In the genomic region with DNA sequence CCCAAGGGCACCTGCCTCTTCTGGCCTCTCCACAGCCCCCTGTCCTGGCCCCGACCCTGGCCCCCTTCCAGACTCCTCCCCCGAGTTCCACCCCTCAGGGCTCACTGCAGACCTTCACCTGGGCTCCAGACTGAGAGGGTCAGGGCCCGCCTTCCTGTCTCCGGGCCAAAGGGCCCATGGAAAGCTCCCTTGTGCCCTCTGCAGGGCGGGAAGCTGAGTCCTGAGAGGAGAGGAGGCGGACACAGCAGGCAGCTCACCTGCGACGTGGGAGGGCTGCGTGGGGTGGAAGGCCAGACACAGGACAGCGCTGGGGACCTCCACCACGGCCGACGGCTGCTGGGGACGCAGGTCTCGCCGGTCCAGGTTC, we compare ENCODE assay signal across 8 cellular contexts. TPM values are rescaled to one million over a fixed set of nuclear protein-coding genes. Genes with fewer than 3 reads are reported as not detected.
A peak's percentile ranks its signal among the peaks of the same experiment; 100 is the strongest.
DNase-seq lines count a peak whose midpoint lies in the region; ATAC-seq, FAIRE-seq and TF ChIP-seq lines count a peak whose summit lies in the region.

No MANE protein-coding gene starts in this region.

- ATAC-seq in HG03378 (IDR thresholded peaks at IDR 0.05; ENCODE audit: unreplicated experiment) = no peak

- DNase-seq in kidney epithelial cell (ENCODE audit: low read depth) (no peak), tibial artery (peak in 1 of 2 donors; percentile 78), HEK293T (ENCODE audit: extremely low spot score) (no peak), GM19239 (ENCODE audit: insufficient read length, low spot score) (no peak)
- no peak for DNase-seq in activated CD8-positive, alpha-beta memory T cell treated with anti-CD3 and anti-CD28 coated beads, Interleukin-2, amount 50 U/mL, for 4 hours

- H3K4me1 ChIP-seq in HUES64 (ENCODE audit: insufficient read depth, low read length) = peaks cover 8% of the 10 kb centered on the region
- peaks cover 0 to 43% (median 26%) of the 10 kb centered on the region in 4 donors for H3K4me1 ChIP-seq in tibial artery

- H3K4me3 ChIP-seq in HUES64 (ENCODE audit: low read length) (0 out of 2 replicates have a peak overlapping the region, but pooled peaks have one; percentile 23), kidney epithelial cell (ENCODE audit: low read depth, low read length) (no peak overlapping the region), tibial artery (no peak overlapping the region)

- H3K27ac ChIP-seq in HUES64 (ENCODE audit: low read depth, low read length) (peak overlapping the region; percentile 92), angular gyrus (ENCODE audit: low read depth, low read length) (peak overlapping the region; percentile 72), tibial artery (peak overlapping the region; percentile 72 to 94)

- POLR2A ChIA-PET in HEK293T (lab: Yijun Ruan, JAX) = interaction anchor here (0.6 to 1.3 kb wide), 2 partner anchors 48 to 81 kb away, joined by 3 read pairs; no protein-coding TSS in a partner anchor

- peaks cover 70% of the 10 kb centered on the region for H3K36me3 ChIP-seq in HUES64 (ENCODE audit: insufficient read depth, low read length)
- H3K36me3 ChIP-seq in kidney epithelial cell (ENCODE audit: control insufficient read depth, insufficient read depth, low read length) = peaks cover 5% of the 10 kb centered on the region
- peaks cover 33 to 55% (median 45%) of the 10 kb centered on the region in 3 donors for H3K36me3 ChIP-seq in tibial artery

- FAIRE-seq in GM19239 (lab: Jason Lieb, UNC) = no peak

- TF ChIP-seq CTCF in kidney epithelial cell (IDR thresholded peaks at IDR 0.05; ENCODE audit: insufficient read depth, low read length, poor library complexity, severe bottlenecking) (peak; percentile 46), tibial artery (IDR thresholded peaks at IDR 0.05) (no peak)

- CTCF ChIA-PET in HEK293T (lab: Yijun Ruan, JAX) = interaction anchor here (0.6 to 1.0 kb wide), 5 partner anchors 10 to 386 kb away, joined by 3 to 4 read pairs (median 3); partner anchors contain the start of gene PKN3

- H3K27me3 ChIP-seq in HUES64 (ENCODE audit: insufficient read depth, low read length) = no peaks in the 10 kb centered on the region
- H3K27me3 ChIP-seq in kidney epithelial cell (ENCODE audit: control insufficient read depth, insufficient read depth, low read length) = no peaks in the 10 kb centered on the region
- H3K27me3 ChIP-seq in tibial artery = no peaks in the 10 kb centered on the region

- H3K9ac ChIP-seq in HUES64 (ENCODE audit: low read depth, low read length) = peak overlapping the region; percentile 71

- H3K9me3 ChIP-seq in HUES64 (ENCODE audit: insufficient read depth, low read depth, low read length) = no peaks in the 10 kb centered on the region
- no peaks in the 10 kb centered on the region for H3K9me3 ChIP-seq in tibial artery

- intact Hi-C loops in tibial artery (cut with DNase I; ENCODE audit: low total_unique reads) = no loop called here

- 60% methylated on average over 16 of the region's 16 CpGs for WGBS in HUES64

TF ChIP-seq in HEK293T, 16 proteins besides CTCF, POLR2A, EP300 and RAD21:
- TF ChIP-seq HDGF (IDR thresholded peaks at IDR 0.05; ENCODE audit: borderline replicate concordance) = no peak
- TF ChIP-seq TARDBP (IDR thresholded peaks at IDR 0.05) = no peak
- no peak for TF ChIP-seq ELF4 (IDR thresholded peaks at IDR 0.05)
- TF ChIP-seq CTBP1 (IDR thresholded peaks at IDR 0.05; ENCODE audit: borderline replicate concordance) = no peak
- no peak for TF ChIP-seq ZNF384 (IDR thresholded peaks at IDR 0.05)
- TF ChIP-seq ARNT (IDR thresholded peaks at IDR 0.05) = no peak
- TF ChIP-seq LEF1 (IDR thresholded peaks at IDR 0.05; ENCODE audit: borderline replicate concordance) = no peak
- TF ChIP-seq, protein P1, sequence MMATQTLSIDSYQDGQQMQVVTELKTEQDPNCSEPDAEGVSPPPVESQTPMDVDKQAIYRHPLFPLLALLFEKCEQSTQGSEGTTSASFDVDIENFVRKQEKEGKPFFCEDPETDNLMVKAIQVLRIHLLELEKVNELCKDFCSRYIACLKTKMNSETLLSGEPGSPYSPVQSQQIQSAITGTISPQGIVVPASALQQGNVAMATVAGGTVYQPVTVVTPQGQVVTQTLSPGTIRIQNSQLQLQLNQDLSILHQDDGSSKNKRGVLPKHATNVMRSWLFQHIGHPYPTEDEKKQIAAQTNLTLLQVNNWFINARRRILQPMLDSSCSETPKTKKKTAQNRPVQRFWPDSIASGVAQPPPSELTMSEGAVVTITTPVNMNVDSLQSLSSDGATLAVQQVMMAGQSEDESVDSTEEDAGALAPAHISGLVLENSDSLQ (IDR thresholded peaks at IDR 0.05) = no peak
- no peak for TF ChIP-seq FOXK2 (IDR thresholded peaks at IDR 0.05)
- TF ChIP-seq SP1 (IDR thresholded peaks at IDR 0.05) = no peak
- TF ChIP-seq FOXA1 (IDR thresholded peaks at IDR 0.05) = no peak
- no peak for TF ChIP-seq FOXM1 (IDR thresholded peaks at IDR 0.05; ENCODE audit: borderline replicate concordance)
- TF ChIP-seq NFRKB (IDR thresholded peaks at IDR 0.05) = no peak
- TF ChIP-seq L3MBTL2 (conservative IDR thresholded peaks at IDR 0.05) = no peak
- no peak for TF ChIP-seq BHLHE40 (IDR thresholded peaks at IDR 0.05; ENCODE audit: borderline replicate concordance)
- TF ChIP-seq SUZ12 (IDR thresholded peaks at IDR 0.05) = no peak

RNA-seq across cellular contexts. Expression of gene DYNC2I2, which starts 20.6 kb away (rescaled TPM):
- polyA plus RNA-seq in HUES64 (2013, experiment 1 of 2) = 53.8 TPM
- polyA plus RNA-seq in HUES64 (2013, experiment 2 of 2) = 52.3 TPM
- 56.1 and 72.5 TPM in 2 replicates for total RNA-seq in kidney epithelial cell

RNA-seq across cellular contexts. Expression of gene SET, which starts 53.0 kb away (rescaled TPM):
- 1,037 TPM for polyA plus RNA-seq in HUES64 (2013, experiment 1 of 2)
- polyA plus RNA-seq in HUES64 (2013, experiment 2 of 2) = 1,056 TPM
- total RNA-seq in kidney epithelial cell = 404 and 663 TPM in 2 replicates
